20 cellular contexts compared by ENCODE assay signal in genomic region chr2:71892896-71893295, GRCh38.
DNase-seq lines count a peak whose midpoint lies in the region; ATAC-seq and TF ChIP-seq lines count a peak whose summit lies in the region.
"Had no signal": no experiment of that assay in that cellular context is flagged by ENCODE, and none has a peak within 500 bp of the region (broad histone marks: within the 10 kb centered on the region; RNA-seq: fewer than 3 reads in every experiment).

No MANE protein-coding gene starts in this region.

- H3K36me3 ChIP-seq in osteoblast (ENCODE audit: insufficient read depth, low read length): no peaks in the 10 kb centered on the region

- H4K20me1 ChIP-seq in osteoblast (ENCODE audit: insufficient read depth, low read length): no peaks in the 10 kb centered on the region

- DNase-seq in A172 (ENCODE audit: low spot score): peak; percentile 25
- DNase-seq in EH (ENCODE audit: low read depth): peak; percentile 16
- DNase-seq in SW480 (ENCODE audit: low spot score): peak; percentile 11
- DNase-seq in osteoblast (ENCODE audit: insufficient read length, low spot score, missing footprints): peak; percentile 67
- DNase-seq in activated CD4-positive, CD25-positive, alpha-beta regulatory T cell (lab: John Stamatoyannopoulos, UW): no peak
- no peak for DNase-seq in T-helper 2 cell treated with Interferon-gamma antibody and Interleukin-4, amounts not matched to agents 5 μg/mL and 100 μg/mL, for 36 hours (ENCODE audit: low spot score)
- DNase-seq: AML-193, Calu3, DMS79 treated with DMSO at 0.1 percent for 48 hours, GDM1, GOT3, KG1, NCI-H1048, NCI-H1436 treated with DMSO at 0.1 percent for 48 hours, NCI-H2029 treated with DMSO at 0.1 percent for 48 hours, NCI-H2171 treated with DMSO at 0.1 percent for 48 hours, NCI-H748 treated with DMSO at 0.1 percent for 48 hours, PC-9 had no signal

- H3K4me3 Mint-ChIP-seq in T-helper 2 cell treated with Interferon-gamma antibody and Interleukin-4, amounts not matched to agents 5 μg/mL and 100 μg/mL, for 36 hours: no peak overlapping the region

- no peak overlapping the region for H3K27ac Mint-ChIP-seq in T-helper 2 cell treated with Interferon-gamma antibody and Interleukin-4, amounts not matched to agents 5 μg/mL and 100 μg/mL, for 36 hours

- H3K4me3 ChIP-seq in osteoblast (ENCODE audit: insufficient read depth, low read length): no peak overlapping the region
- H3K4me3 ChIP-seq: PC-9, SK-N-MC had no signal

- no peaks in the 10 kb centered on the region for H3K4me1 Mint-ChIP-seq in T-helper 2 cell treated with Interferon-gamma antibody and Interleukin-4, amounts not matched to agents 5 μg/mL and 100 μg/mL, for 36 hours (ENCODE audit: low read depth)

- H3K27ac ChIP-seq in osteoblast (ENCODE audit: low read depth, low read length): no peak overlapping the region
- H3K27ac ChIP-seq: PC-9, SK-N-MC had no signal

- no peaks in the 10 kb centered on the region for H3K27me3 Mint-ChIP-seq in T-helper 2 cell treated with Interferon-gamma antibody and Interleukin-4, amounts not matched to agents 5 μg/mL and 100 μg/mL, for 36 hours (ENCODE audit: low read depth)

- no peaks in the 10 kb centered on the region for H3K27me3 ChIP-seq in osteoblast (ENCODE audit: insufficient read depth, low read length)

- H3K36me3 Mint-ChIP-seq in T-helper 2 cell treated with Interferon-gamma antibody and Interleukin-4, amounts not matched to agents 5 μg/mL and 100 μg/mL, for 36 hours (ENCODE audit: low read depth): no peaks in the 10 kb centered on the region

- H3K79me2 ChIP-seq in osteoblast (ENCODE audit: insufficient read depth, low read length): no peaks in the 10 kb centered on the region

- H3K9me3 Mint-ChIP-seq in T-helper 2 cell treated with Interferon-gamma antibody and Interleukin-4, amounts not matched to agents 5 μg/mL and 100 μg/mL, for 36 hours: no peaks in the 10 kb centered on the region

- H3K4me1 ChIP-seq in osteoblast (ENCODE audit: insufficient read depth, low read length): peaks cover 25% of the 10 kb centered on the region

- H3K9me3 ChIP-seq in osteoblast (ENCODE audit: low read depth, low read length): no peaks in the 10 kb centered on the region

- no peak overlapping the region for H3K4me2 ChIP-seq in osteoblast (ENCODE audit: insufficient read depth, low read length)
- H3K4me2 ChIP-seq: PC-9 had no signal

- no peak for ATAC-seq in GM19463 (IDR thresholded peaks at IDR 0.05; ENCODE audit: unreplicated experiment)

- TF ChIP-seq CTCF in osteoblast (IDR thresholded peaks at IDR 0.05; ENCODE audit: extremely low read depth, low read depth, low read length): no peak

- H2AFZ ChIP-seq in osteoblast (ENCODE audit: low read length): no peak overlapping the region
- H2AFZ ChIP-seq: PC-9 had no signal

Comparison
In these comparisons a context has a peak if more than half of its experiments do, and no peak if none do; other contexts are left out.
1. DNase-seq: peak in A172 (single experiment), EH (single experiment), SW480 (single experiment) and osteoblast (single experiment); none in activated CD4-positive, CD25-positive, alpha-beta regulatory T cell (0 of 4) and T-helper 2 cell treated with Interferon-gamma antibody and Interleukin-4, amounts not matched to agents 5 μg/mL and 100 μg/mL, for 36 hours (single experiment).